ENCODE assay signal across 25 cellular contexts in genomic region chr3:135564696-135565095, GRCh38.
"Had no signal": no experiment of that assay in that cellular context is flagged by ENCODE, and none has a peak within 500 bp of the region (broad histone marks: within the 10 kb centered on the region; RNA-seq: fewer than 3 reads in every experiment).

No MANE protein-coding gene starts in this region.

- H3K36me3 ChIP-seq: neutrophil, pancreas, prostate gland, right atrium auricular region, right lobe of liver, sigmoid colon, stomach, thoracic aorta, thyroid gland, tibial nerve, upper lobe of right lung, uterus had no signal

- DNase-seq: naive thymus-derived CD8-positive, alpha-beta T cell; nephron progenitor cell; nucleus accumbens; pancreas; retina; right lobe of liver; sigmoid colon; small intestine; stimulated activated CD4-positive, alpha-beta T cell treated with anti-CD3 and anti-CD28 coated beads, Interleukin-15, amount 100 ng/mL, for 24 hours; stimulated activated CD4-positive, alpha-beta T cell treated with anti-CD3 and anti-CD28 coated beads, Interleukin-2, amount 100 ng/mL, for 24 hours; stimulated activated CD4-positive, alpha-beta T cell treated with anti-CD3 and anti-CD28 coated beads, Interleukin-2, amount 100 ng/mL, for 48 hours; stimulated activated CD4-positive, alpha-beta T cell treated with anti-CD3 and anti-CD28 coated beads, Interleukin-4, amount 100 ng/mL, for 24 hours; stimulated activated naive B cell treated with anti-CD40 and anti-IgM and Interleukin-4, amounts not matched to agents 10 μg/mL and 1 μg/mL and 100 μg/mL, for 72 hours; stimulated activated naive CD4-positive, alpha-beta T cell treated with Interleukin-2 at 50 U/mL for 16 hours; stomach; thyroid gland; upper lobe of right lung; uterus had no signal

- H3K9me3 ChIP-seq: neutrophil, pancreas, prostate gland, right atrium auricular region, right lobe of liver, stomach, thoracic aorta, thyroid gland, tibial nerve, upper lobe of right lung, uterus had no signal

- H3K27ac ChIP-seq: neutrophil, pancreas, prostate gland, right atrium auricular region, right lobe of liver, sigmoid colon, stomach, thoracic aorta, thyroid gland, tibial nerve, upper lobe of right lung, uterus had no signal

- ATAC-seq: naive thymus-derived CD8-positive, alpha-beta T cell; natural killer cell treated with Interleukin-12 subunit alpha and Interleukin-12 subunit beta and Interleukin-15 and Interleukin-18, amount 100 ng/mL, for 72 hours; pancreas; right lobe of liver; stimulated activated effector memory CD8-positive, alpha-beta T cell treated with anti-CD3 and anti-CD28 coated beads, Interleukin-12 subunit alpha, Interleukin-12 subunit beta, amount 100 ng/mL, for 72 hours; stimulated activated naive B cell treated with anti-CD40 and anti-IgM and Interleukin-4, amounts not matched to agents 10 μg/mL and 1 μg/mL and 100 μg/mL, for 72 hours; upper lobe of right lung had no signal

- H3K27me3 ChIP-seq: neutrophil, pancreas, right atrium auricular region, right lobe of liver, sigmoid colon, stomach, thyroid gland, tibial nerve, upper lobe of right lung, uterus had no signal

- H3K4me1 ChIP-seq: pancreas, prostate gland, right atrium auricular region, right lobe of liver, stomach, thyroid gland, tibial nerve, upper lobe of right lung, uterus had no signal

- H3K4me3 ChIP-seq: pancreas, prostate gland, right atrium auricular region, right lobe of liver, sigmoid colon, stomach, thoracic aorta, thyroid gland, tibial nerve, upper lobe of right lung, uterus had no signal
